In genomic region chr17:81036128-81036891, GRCh38 we compare ENCODE assay signal across 8 cellular contexts. TPM values are rescaled to one million over a fixed set of nuclear protein-coding genes. Genes with fewer than 3 reads are reported as not detected.
A peak's percentile ranks its signal among the peaks of the same experiment; 100 is the strongest.
DNase-seq lines count a peak whose midpoint lies in the region; ATAC-seq and TF ChIP-seq lines count a peak whose summit lies in the region.

No MANE protein-coding gene starts in this region.

- H3K36me3 Mint-ChIP-seq in activated T-cell treated with anti-CD3 and anti-CD28 coated beads, Interleukin-2, amount 50 U/mL, for 4 hours (ENCODE audit: insufficient read depth), result peaks cover 1% of the 10 kb centered on the region

- H3K27me3 Mint-ChIP-seq in activated T-cell treated with anti-CD3 and anti-CD28 coated beads, Interleukin-2, amount 50 U/mL, for 4 hours (ENCODE audit: low read depth), result peaks cover 14% of the 10 kb centered on the region

- TF ChIP-seq EP300 in transverse colon (IDR thresholded peaks at IDR 0.05; ENCODE audit: low read depth), result no peak

- intact Hi-C loops in transverse colon (cut with DNase I; ENCODE audit: low total_unique reads), result no loop called here

- peak overlapping the region; percentile 79 for H3K4me3 Mint-ChIP-seq in activated T-cell treated with anti-CD3 and anti-CD28 coated beads, Interleukin-2, amount 50 U/mL, for 4 hours

- TF ChIP-seq POLR2A in transverse colon (IDR thresholded peaks at IDR 0.05), result no peak

- in situ Hi-C loops in brain microvascular endothelial cell (cut with HindIII; ENCODE audit: low pct_ligation_motif_present, low sequenced_read_pairs) (no loop called here), transverse colon (cut with MboI; ENCODE audit: low pct_ligation_motif_present in 1 of 4, low pct_unique_long_range_greater_than_20kb in 1 of 4, low sequenced_read_pairs in 3 of 4) (no loop called here)

- H3K27me3 ChIP-seq in brain microvascular endothelial cell (replicated peaks) (no peaks in the 10 kb centered on the region), liver (ENCODE audit: control insufficient read depth in 4 of 4, insufficient read depth in 4 of 4, low read length in 3 of 4) (no peaks in the 10 kb centered on the region), transverse colon (no peaks in the 10 kb centered on the region)

- no peak for TF ChIP-seq RAD21 in liver (IDR thresholded peaks at IDR 0.05)

- no peaks in the 10 kb centered on the region for H3K9me3 ChIP-seq in liver (ENCODE audit: control insufficient read depth in 4 of 4, low read length in 3 of 4)
- no peaks in the 10 kb centered on the region for H3K9me3 ChIP-seq in transverse colon

- H3K4me1 ChIP-seq in liver (ENCODE audit: control insufficient read depth in 4 of 4, insufficient read depth in 4 of 4, low read length in 3 of 4) (peaks cover 24 to 82% (median 66%) of the 10 kb centered on the region in 4 donors), transverse colon (peaks cover 18 to 76% (median 53%) of the 10 kb centered on the region in 4 donors)

- no peak overlapping the region for H3K27ac ChIP-seq in brain microvascular endothelial cell
- peak overlapping the region; percentile 73 to 80 for H3K27ac ChIP-seq in liver (ENCODE audit: low read depth in 1 of 2, low read length in 2 of 2)
- H3K27ac ChIP-seq in transverse colon, result peak overlapping the region; percentile 63 to 84 (median 72)

- WGBS in liver, result 33% methylated on average over 26 of the region's 26 CpGs
- WGBS in transverse colon (ENCODE audit: low coverage in 1 of 2), 2 donors, result 53 to 76% methylated on average over 4 to 26 of the region's 26 CpGs

- peaks cover 21% of the 10 kb centered on the region for H3K4me1 Mint-ChIP-seq in activated T-cell treated with anti-CD3 and anti-CD28 coated beads, Interleukin-2, amount 50 U/mL, for 4 hours (ENCODE audit: low read depth)

- ATAC-seq in activated T-cell treated with anti-CD3 and anti-CD28 coated beads, Interleukin-2, amount 50 U/mL, for 4 hours, result no peak
- no peak for ATAC-seq in GM21390 (IDR thresholded peaks at IDR 0.05; ENCODE audit: unreplicated experiment)

- no peaks in the 10 kb centered on the region for H3K36me3 ChIP-seq in brain microvascular endothelial cell (replicated peaks)
- peaks cover 0 to 2% (median 0%) of the 10 kb centered on the region in 4 donors for H3K36me3 ChIP-seq in liver (ENCODE audit: control insufficient read depth in 4 of 4, insufficient read depth in 3 of 4, low read depth in 1 of 4, low read length in 3 of 4)
- H3K36me3 ChIP-seq in transverse colon, result no peaks in the 10 kb centered on the region

- TF ChIP-seq CTCF in brain microvascular endothelial cell (IDR thresholded peaks at IDR 0.05; ENCODE audit: low read depth, low read length, missing control alignments), result no peak
- TF ChIP-seq CTCF in liver (IDR thresholded peaks at IDR 0.05; ENCODE audit: low read depth, low read length, missing input control), result no peak
- no peak for TF ChIP-seq CTCF in transverse colon (IDR thresholded peaks at IDR 0.05)

- peak overlapping the region; percentile 82 to 83 for H3K9ac ChIP-seq in liver (ENCODE audit: low read depth in 1 of 2, low read length in 2 of 2)

- H3K9me3 Mint-ChIP-seq in activated T-cell treated with anti-CD3 and anti-CD28 coated beads, Interleukin-2, amount 50 U/mL, for 4 hours, result no peaks in the 10 kb centered on the region

- peak overlapping the region; percentile 77 for H3K4me3 ChIP-seq in brain microvascular endothelial cell (ENCODE audit: low read depth, low read length)
- peak overlapping the region; percentile 36 to 83 (median 77) for H3K4me3 ChIP-seq in liver (ENCODE audit: low read depth in 1 of 3, low read length in 3 of 3)
- peak overlapping the region in 3 of 4 donors; percentile 78 to 82 (median 80) for H3K4me3 ChIP-seq in transverse colon

- DNase-seq in activated T-cell treated with anti-CD3 and anti-CD28 coated beads, Interleukin-2, amount 50 U/mL, for 4 hours, result no peak
- no peak for DNase-seq in activated T-cell treated with anti-CD3 and anti-CD28 coated beads, Interleukin-2, amount 50 U/mL, for 1 hour
- DNase-seq in brain microvascular endothelial cell (no peak), transverse colon (no peak), NCI-H146 treated with DMSO at 0.1 percent for 48 hours (lab: John Stamatoyannopoulos, UW; ENCODE audit: unreplicated experiment) (no peak), NCI-H1105 treated with DMSO at 0.1 percent for 48 hours (lab: John Stamatoyannopoulos, UW) (no peak)

TF ChIP-seq in liver, 16 proteins besides CTCF, POLR2A, EP300 and RAD21:
- TF ChIP-seq TAF1 (conservative IDR thresholded peaks at IDR 0.05) (no peak), HNF4A (conservative IDR thresholded peaks at IDR 0.05) (peak in 1 of 2 donors; percentile 48), SP1 (IDR thresholded peaks at IDR 0.05) (no peak), RXRA (IDR thresholded peaks at IDR 0.05) (peak in 1 of 2 donors; percentile 51), ATF3 (IDR thresholded peaks at IDR 0.05) (no peak), YY1 (IDR thresholded peaks at IDR 0.05) (no peak)
TF ChIP-seq in liver: peak in this region for 2.

RNA-seq across cellular contexts. Expression of gene BAIAP2, which starts 1.4 kb away (rescaled TPM):
- 1 to 10 TPM; 4.7 to 9.2 (median 7.4) TPM for total RNA-seq in activated T-cell treated with anti-CD3 and anti-CD28 coated beads, Interleukin-2, amount 50 U/mL, for 4 hours
- total RNA-seq in liver (10 to 100 TPM in 1 of 2 donors, 1 to 10 TPM in 1; 8.1 to 42.5 TPM), transverse colon (10 to 100 TPM; 11.7 to 62.1 (median 39.6) TPM)
- polyA plus RNA-seq in liver, result 10 to 100 TPM; 47.3 to 61.3 TPM

RNA-seq across cellular contexts. Expression of gene CHMP6, which starts 44.7 kb away (rescaled TPM):
- 10 to 100 TPM; 35.7 to 42.4 (median 42.1) TPM for total RNA-seq in activated T-cell treated with anti-CD3 and anti-CD28 coated beads, Interleukin-2, amount 50 U/mL, for 4 hours
- total RNA-seq in liver (10 to 100 TPM in 1 of 2 donors, 1 to 10 TPM in 1; 9.6 to 14.5 TPM), transverse colon (100 to 1,000 TPM in 1 of 4 donors, 10 to 100 TPM in 3; 38.6 to 107 (median 41.7) TPM)
- 10 to 100 TPM; 19.0 to 24.0 TPM for polyA plus RNA-seq in liver
